In genomic region chr1:93219443-93219842, GRCh38 we compare ENCODE assay signal across 10 cellular contexts. TPM values are rescaled to one million over a fixed set of nuclear protein-coding genes. Genes with fewer than 3 reads are reported as not detected.
DNase-seq lines count a peak whose midpoint lies in the region; ATAC-seq and TF ChIP-seq lines count a peak whose summit lies in the region.
"Had no signal": no experiment of that assay in that cellular context is flagged by ENCODE, and none has a peak within 500 bp of the region (broad histone marks: within the 10 kb centered on the region; RNA-seq: fewer than 3 reads in every experiment).

No MANE protein-coding gene starts in this region.

- ATAC-seq in GM18505 (IDR thresholded peaks at IDR 0.05; ENCODE audit: unreplicated experiment) (peak; percentile 56), HG02885 (IDR thresholded peaks at IDR 0.05; ENCODE audit: poor library complexity, unreplicated experiment) (peak; percentile 76), memory B cell (ENCODE audit: low read depth) (peak; percentile 68), GM18870 (IDR thresholded peaks at IDR 0.05; ENCODE audit: unreplicated experiment) (no peak)

- H3K27me3 Mint-ChIP-seq in memory B cell = no peaks in the 10 kb centered on the region

- peak overlapping the region; percentile 79 for H3K4me3 Mint-ChIP-seq in memory B cell
- H3K4me3 Mint-ChIP-seq: mesothelial cell of epicardium had no signal

- TF ChIP-seq POLR2A in GM18505 (IDR thresholded peaks at IDR 0.05; ENCODE audit: borderline replicate concordance, extremely low read depth, insufficient read depth, insufficient read length) (no peak), testis (IDR thresholded peaks at IDR 0.05) (no peak)

- no peaks in the 10 kb centered on the region for H3K9me3 ChIP-seq in testis

- intact Hi-C loops in testis (cut with DNase I; ENCODE audit: low total_unique reads) = no loop called here

- no peak for TF ChIP-seq CTCF in testis (IDR thresholded peaks at IDR 0.05)

- 91 to 94% methylated on average over 6 of the region's 6 CpGs for WGBS in testis, 2 donors

- no peaks in the 10 kb centered on the region for H3K36me3 ChIP-seq in testis (ENCODE audit: low read depth, missing control alignments)

- peak; percentile 17 for DNase-seq in activated CD4-positive, alpha-beta T cell treated with anti-CD3 and anti-CD28 coated beads for 48 hours
- DNase-seq in memory B cell (ENCODE audit: low spot score in 2 of 2) = no peak
- DNase-seq in RKO (ENCODE audit: low spot score) = no peak
- no peak for DNase-seq in testis
- DNase-seq in NCI-H1092 (lab: John Stamatoyannopoulos, UW) = no peak
- DNase-seq: NCI-H748 treated with DMSO at 0.1 percent for 48 hours had no signal

- no peak overlapping the region for H3K27ac ChIP-seq in testis

- peaks cover 4% of the 10 kb centered on the region for H3K36me3 Mint-ChIP-seq in memory B cell

- H3K9me3 Mint-ChIP-seq in memory B cell = no peaks in the 10 kb centered on the region

- no peaks in the 10 kb centered on the region for H3K27me3 ChIP-seq in testis

- H3K4me1 Mint-ChIP-seq in memory B cell = peaks cover 7% of the 10 kb centered on the region

- peaks cover 4% of the 10 kb centered on the region for H3K4me1 ChIP-seq in testis

- H3K27ac Mint-ChIP-seq in memory B cell = peak overlapping the region; percentile 86
- H3K27ac Mint-ChIP-seq: mesothelial cell of epicardium had no signal

- H3K4me3 ChIP-seq in testis = no peak overlapping the region

RNA-seq across cellular contexts. Expression of gene CCDC18, which starts 38.9 kb away (rescaled TPM):
- total RNA-seq in testis = 10 to 100 TPM; 19.4 to 38.3 TPM
- polyA plus RNA-seq in testis (ENCODE audit: insufficient read depth, low read depth, low replicate concordance) = 3.9 TPM

RNA-seq across cellular contexts. Expression of gene TMED5, which starts 39.2 kb away (rescaled TPM):
- total RNA-seq in testis = 10 to 100 TPM; 48.1 to 50.0 TPM
- polyA plus RNA-seq in testis (ENCODE audit: insufficient read depth, low read depth, low replicate concordance) = 39.2 TPM
